Comparison of ENCODE assay signal across 1 cellular context in the genomic region with DNA sequence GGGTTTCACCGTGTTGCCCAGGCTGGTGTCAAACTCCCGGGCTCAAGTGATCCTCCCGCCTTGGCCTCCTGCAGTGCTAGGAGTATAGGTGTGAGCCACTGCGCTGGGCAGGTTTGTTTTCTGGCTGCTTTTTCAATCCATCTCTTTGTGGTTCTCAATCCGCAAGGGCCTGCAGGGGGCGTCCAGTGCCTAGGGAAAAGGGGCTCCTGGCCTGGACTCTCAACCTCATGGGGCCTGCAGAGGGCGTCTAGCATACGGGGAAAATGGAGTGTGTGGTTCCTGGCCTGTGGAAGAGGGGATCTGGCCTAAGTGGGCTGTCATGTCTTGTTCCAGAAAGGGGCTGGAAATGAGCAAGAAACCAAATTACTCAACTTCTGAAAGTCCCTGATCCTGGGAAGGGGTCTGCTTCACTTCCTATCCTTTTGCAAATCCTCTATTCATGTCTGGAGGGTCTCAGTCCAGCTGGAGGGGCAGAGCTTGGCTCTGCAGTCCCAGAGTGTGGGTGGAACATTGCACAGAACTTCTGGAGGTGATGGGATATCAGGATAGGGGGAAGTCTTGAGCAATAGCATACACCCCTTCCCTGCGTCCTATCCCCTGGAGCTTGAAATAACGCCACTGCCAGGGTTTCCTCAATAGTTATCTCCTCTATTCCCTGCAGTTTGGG.
A peak's percentile ranks its signal among the peaks of the same experiment; 100 is the strongest.
TF ChIP-seq lines count a peak whose summit lies in the region.

No MANE protein-coding gene starts in this region.

TF ChIP-seq in H1, 55 proteins besides CTCF, POLR2A, EP300 and RAD21:
- TF ChIP-seq CHD1 (IDR thresholded peaks at IDR 0.05; ENCODE audit: low read depth, low read length) (no peak), YY1 (IDR thresholded peaks at IDR 0.05; ENCODE audit: low read depth, low read length) (peak; percentile 48; the same call in 1 of the 2 replicates), TEAD4 (IDR thresholded peaks at IDR 0.05; ENCODE audit: low read depth, low read length) (no peak), ASH2L (IDR thresholded peaks at IDR 0.05; ENCODE audit: low read length) (no peak), FOSL1 (IDR thresholded peaks at IDR 0.05; ENCODE audit: insufficient read depth, low read depth, low read length) (no peak), CTBP2 (IDR thresholded peaks at IDR 0.05; ENCODE audit: borderline replicate concordance, insufficient read depth, insufficient read length, low read length) (no peak), JUND (IDR thresholded peaks at IDR 0.05; ENCODE audit: low read length) (no peak), SP2 (IDR thresholded peaks at IDR 0.05; ENCODE audit: low read length) (no peak), CHD2 (IDR thresholded peaks at IDR 0.05; ENCODE audit: low read length) (0 out of 2 replicates have a peak, but pooled peaks have one; percentile 21), SP4 (IDR thresholded peaks at IDR 0.05; ENCODE audit: low read length) (no peak), EZH2 (IDR thresholded peaks at IDR 0.05; ENCODE audit: low read depth, low read length, severe bottlenecking) (no peak), SRF (IDR thresholded peaks at IDR 0.05; ENCODE audit: low read depth, low read length) (no peak), SP1 (IDR thresholded peaks at IDR 0.05; ENCODE audit: low read depth, low read length) (no peak), PHF8 (conservative IDR thresholded peaks at IDR 0.05; ENCODE audit: low read depth, low read length) (no peak), TCF12 (IDR thresholded peaks at IDR 0.05; ENCODE audit: low read depth, low read length) (no peak), CBX5 (IDR thresholded peaks at IDR 0.05; ENCODE audit: low read depth, low read length) (no peak), SIN3A (conservative IDR thresholded peaks at IDR 0.05 in 1 of 2, IDR thresholded peaks at IDR 0.05 in 1 of 2; ENCODE audit: low read depth in 1 of 2, low read length in 2 of 2) (no peak), RXRA (IDR thresholded peaks at IDR 0.05; ENCODE audit: insufficient read depth, low read depth, low read length) (no peak), KDM1A (IDR thresholded peaks at IDR 0.05; ENCODE audit: borderline replicate concordance, low read length) (no peak), KDM5A (IDR thresholded peaks at IDR 0.05; ENCODE audit: low read length) (0 out of 2 replicates have a peak, but pooled peaks have one; percentile 23), HDAC6 (IDR thresholded peaks at IDR 0.05; ENCODE audit: low read depth, low read length) (no peak), EGR1 (IDR thresholded peaks at IDR 0.05; ENCODE audit: borderline replicate concordance, low read depth, low read length) (no peak), GABPA (IDR thresholded peaks at IDR 0.05; ENCODE audit: borderline replicate concordance, insufficient read depth, low read length) (no peak; the same call in 1 of the 2 replicates), BRCA1 (IDR thresholded peaks at IDR 0.05; ENCODE audit: low read depth, low read length) (no peak), KDM4A (IDR thresholded peaks at IDR 0.05; ENCODE audit: low read depth, low read length, severe bottlenecking) (no peak), SIX5 (IDR thresholded peaks at IDR 0.05; ENCODE audit: low read depth, low read length) (no peak), ZNF274 (IDR thresholded peaks at IDR 0.05; ENCODE audit: borderline replicate concordance, extremely low read depth, low read length) (no peak), SAP30 (IDR thresholded peaks at IDR 0.05; ENCODE audit: insufficient read depth, insufficient replicate concordance, low read length) (no peak), CBX8 (IDR thresholded peaks at IDR 0.05; ENCODE audit: borderline replicate concordance, low read depth, low read length) (no peak), CEBPB (IDR thresholded peaks at IDR 0.05; ENCODE audit: low read depth, low read length) (no peak), NRF1 (IDR thresholded peaks at IDR 0.05; ENCODE audit: low read depth, low read length) (no peak), NANOG (IDR thresholded peaks at IDR 0.05; ENCODE audit: insufficient read depth, low read depth, low read length, poor library complexity, severe bottlenecking) (no peak), SUZ12 (IDR thresholded peaks at IDR 0.05; ENCODE audit: low read length) (no peak), TBP (IDR thresholded peaks at IDR 0.05; ENCODE audit: low read depth, low read length) (peak; percentile 62; the same call in 1 of the 2 replicates), HDAC2 (IDR thresholded peaks at IDR 0.05; ENCODE audit: borderline replicate concordance in 1 of 2, low read depth in 2 of 2, low read length in 2 of 2) (no peak), RBBP5 (IDR thresholded peaks at IDR 0.05; ENCODE audit: borderline replicate concordance, low read depth, low read length) (no peak), MAFK (IDR thresholded peaks at IDR 0.05; ENCODE audit: low read depth, low read length) (no peak), CREB1 (IDR thresholded peaks at IDR 0.05) (no peak), TAF7 (optimal IDR thresholded peaks at IDR 0.05; ENCODE audit: borderline replicate concordance, low read depth, low read length) (peak; percentile 66), GTF2F1 (IDR thresholded peaks at IDR 0.05; ENCODE audit: borderline replicate concordance, low read depth, low read length) (no peak), RNF2 (IDR thresholded peaks at IDR 0.05; ENCODE audit: borderline replicate concordance, low read depth, low read length, missing control alignments, poor library complexity, severe bottlenecking) (no peak), BCL11A (IDR thresholded peaks at IDR 0.05; ENCODE audit: low read depth in 2 of 2, low read length in 2 of 2) (no peak), BACH1 (IDR thresholded peaks at IDR 0.05; ENCODE audit: low read length) (no peak)
- TF ChIP-seq, protein P1, sequence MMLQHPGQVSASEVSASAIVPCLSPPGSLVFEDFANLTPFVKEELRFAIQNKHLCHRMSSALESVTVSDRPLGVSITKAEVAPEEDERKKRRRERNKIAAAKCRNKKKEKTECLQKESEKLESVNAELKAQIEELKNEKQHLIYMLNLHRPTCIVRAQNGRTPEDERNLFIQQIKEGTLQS (IDR thresholded peaks at IDR 0.05; ENCODE audit: insufficient read depth, low read depth, low read length) = peak; percentile 26; the same call in 1 of the 2 replicates
- TF ChIP-seq, protein P2, sequence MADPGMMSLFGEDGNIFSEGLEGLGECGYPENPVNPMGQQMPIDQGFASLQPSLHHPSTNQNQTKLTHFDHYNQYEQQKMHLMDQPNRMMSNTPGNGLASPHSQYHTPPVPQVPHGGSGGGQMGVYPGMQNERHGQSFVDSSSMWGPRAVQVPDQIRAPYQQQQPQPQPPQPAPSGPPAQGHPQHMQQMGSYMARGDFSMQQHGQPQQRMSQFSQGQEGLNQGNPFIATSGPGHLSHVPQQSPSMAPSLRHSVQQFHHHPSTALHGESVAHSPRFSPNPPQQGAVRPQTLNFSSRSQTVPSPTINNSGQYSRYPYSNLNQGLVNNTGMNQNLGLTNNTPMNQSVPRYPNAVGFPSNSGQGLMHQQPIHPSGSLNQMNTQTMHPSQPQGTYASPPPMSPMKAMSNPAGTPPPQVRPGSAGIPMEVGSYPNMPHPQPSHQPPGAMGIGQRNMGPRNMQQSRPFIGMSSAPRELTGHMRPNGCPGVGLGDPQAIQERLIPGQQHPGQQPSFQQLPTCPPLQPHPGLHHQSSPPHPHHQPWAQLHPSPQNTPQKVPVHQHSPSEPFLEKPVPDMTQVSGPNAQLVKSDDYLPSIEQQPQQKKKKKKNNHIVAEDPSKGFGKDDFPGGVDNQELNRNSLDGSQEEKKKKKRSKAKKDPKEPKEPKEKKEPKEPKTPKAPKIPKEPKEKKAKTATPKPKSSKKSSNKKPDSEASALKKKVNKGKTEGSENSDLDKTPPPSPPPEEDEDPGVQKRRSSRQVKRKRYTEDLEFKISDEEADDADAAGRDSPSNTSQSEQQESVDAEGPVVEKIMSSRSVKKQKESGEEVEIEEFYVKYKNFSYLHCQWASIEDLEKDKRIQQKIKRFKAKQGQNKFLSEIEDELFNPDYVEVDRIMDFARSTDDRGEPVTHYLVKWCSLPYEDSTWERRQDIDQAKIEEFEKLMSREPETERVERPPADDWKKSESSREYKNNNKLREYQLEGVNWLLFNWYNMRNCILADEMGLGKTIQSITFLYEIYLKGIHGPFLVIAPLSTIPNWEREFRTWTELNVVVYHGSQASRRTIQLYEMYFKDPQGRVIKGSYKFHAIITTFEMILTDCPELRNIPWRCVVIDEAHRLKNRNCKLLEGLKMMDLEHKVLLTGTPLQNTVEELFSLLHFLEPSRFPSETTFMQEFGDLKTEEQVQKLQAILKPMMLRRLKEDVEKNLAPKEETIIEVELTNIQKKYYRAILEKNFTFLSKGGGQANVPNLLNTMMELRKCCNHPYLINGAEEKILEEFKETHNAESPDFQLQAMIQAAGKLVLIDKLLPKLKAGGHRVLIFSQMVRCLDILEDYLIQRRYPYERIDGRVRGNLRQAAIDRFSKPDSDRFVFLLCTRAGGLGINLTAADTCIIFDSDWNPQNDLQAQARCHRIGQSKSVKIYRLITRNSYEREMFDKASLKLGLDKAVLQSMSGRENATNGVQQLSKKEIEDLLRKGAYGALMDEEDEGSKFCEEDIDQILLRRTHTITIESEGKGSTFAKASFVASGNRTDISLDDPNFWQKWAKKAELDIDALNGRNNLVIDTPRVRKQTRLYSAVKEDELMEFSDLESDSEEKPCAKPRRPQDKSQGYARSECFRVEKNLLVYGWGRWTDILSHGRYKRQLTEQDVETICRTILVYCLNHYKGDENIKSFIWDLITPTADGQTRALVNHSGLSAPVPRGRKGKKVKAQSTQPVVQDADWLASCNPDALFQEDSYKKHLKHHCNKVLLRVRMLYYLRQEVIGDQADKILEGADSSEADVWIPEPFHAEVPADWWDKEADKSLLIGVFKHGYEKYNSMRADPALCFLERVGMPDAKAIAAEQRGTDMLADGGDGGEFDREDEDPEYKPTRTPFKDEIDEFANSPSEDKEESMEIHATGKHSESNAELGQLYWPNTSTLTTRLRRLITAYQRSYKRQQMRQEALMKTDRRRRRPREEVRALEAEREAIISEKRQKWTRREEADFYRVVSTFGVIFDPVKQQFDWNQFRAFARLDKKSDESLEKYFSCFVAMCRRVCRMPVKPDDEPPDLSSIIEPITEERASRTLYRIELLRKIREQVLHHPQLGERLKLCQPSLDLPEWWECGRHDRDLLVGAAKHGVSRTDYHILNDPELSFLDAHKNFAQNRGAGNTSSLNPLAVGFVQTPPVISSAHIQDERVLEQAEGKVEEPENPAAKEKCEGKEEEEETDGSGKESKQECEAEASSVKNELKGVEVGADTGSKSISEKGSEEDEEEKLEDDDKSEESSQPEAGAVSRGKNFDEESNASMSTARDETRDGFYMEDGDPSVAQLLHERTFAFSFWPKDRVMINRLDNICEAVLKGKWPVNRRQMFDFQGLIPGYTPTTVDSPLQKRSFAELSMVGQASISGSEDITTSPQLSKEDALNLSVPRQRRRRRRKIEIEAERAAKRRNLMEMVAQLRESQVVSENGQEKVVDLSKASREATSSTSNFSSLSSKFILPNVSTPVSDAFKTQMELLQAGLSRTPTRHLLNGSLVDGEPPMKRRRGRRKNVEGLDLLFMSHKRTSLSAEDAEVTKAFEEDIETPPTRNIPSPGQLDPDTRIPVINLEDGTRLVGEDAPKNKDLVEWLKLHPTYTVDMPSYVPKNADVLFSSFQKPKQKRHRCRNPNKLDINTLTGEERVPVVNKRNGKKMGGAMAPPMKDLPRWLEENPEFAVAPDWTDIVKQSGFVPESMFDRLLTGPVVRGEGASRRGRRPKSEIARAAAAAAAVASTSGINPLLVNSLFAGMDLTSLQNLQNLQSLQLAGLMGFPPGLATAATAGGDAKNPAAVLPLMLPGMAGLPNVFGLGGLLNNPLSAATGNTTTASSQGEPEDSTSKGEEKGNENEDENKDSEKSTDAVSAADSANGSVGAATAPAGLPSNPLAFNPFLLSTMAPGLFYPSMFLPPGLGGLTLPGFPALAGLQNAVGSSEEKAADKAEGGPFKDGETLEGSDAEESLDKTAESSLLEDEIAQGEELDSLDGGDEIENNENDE (IDR thresholded peaks at IDR 0.05; ENCODE audit: insufficient replicate concordance, low read length) = no peak
- TF ChIP-seq, protein P3, sequence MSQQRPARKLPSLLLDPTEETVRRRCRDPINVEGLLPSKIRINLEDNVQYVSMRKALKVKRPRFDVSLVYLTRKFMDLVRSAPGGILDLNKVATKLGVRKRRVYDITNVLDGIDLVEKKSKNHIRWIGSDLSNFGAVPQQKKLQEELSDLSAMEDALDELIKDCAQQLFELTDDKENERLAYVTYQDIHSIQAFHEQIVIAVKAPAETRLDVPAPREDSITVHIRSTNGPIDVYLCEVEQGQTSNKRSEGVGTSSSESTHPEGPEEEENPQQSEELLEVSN (IDR thresholded peaks at IDR 0.05) = no peak
- TF ChIP-seq, protein P4, sequence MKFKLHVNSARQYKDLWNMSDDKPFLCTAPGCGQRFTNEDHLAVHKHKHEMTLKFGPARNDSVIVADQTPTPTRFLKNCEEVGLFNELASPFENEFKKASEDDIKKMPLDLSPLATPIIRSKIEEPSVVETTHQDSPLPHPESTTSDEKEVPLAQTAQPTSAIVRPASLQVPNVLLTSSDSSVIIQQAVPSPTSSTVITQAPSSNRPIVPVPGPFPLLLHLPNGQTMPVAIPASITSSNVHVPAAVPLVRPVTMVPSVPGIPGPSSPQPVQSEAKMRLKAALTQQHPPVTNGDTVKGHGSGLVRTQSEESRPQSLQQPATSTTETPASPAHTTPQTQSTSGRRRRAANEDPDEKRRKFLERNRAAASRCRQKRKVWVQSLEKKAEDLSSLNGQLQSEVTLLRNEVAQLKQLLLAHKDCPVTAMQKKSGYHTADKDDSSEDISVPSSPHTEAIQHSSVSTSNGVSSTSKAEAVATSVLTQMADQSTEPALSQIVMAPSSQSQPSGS (IDR thresholded peaks at IDR 0.05; ENCODE audit: low read length) = no peak
- TF ChIP-seq, protein P5, sequence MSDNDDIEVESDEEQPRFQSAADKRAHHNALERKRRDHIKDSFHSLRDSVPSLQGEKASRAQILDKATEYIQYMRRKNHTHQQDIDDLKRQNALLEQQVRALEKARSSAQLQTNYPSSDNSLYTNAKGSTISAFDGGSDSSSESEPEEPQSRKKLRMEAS (IDR thresholded peaks at IDR 0.05) = peak; percentile 37; the same call in 1 of the 2 replicates
